8 cellular contexts compared by ENCODE assay signal in genomic region chr7:148303295-148304013, GRCh38.
DNase-seq lines count a peak whose midpoint lies in the region; ATAC-seq and TF ChIP-seq lines count a peak whose summit lies in the region.

No MANE protein-coding gene starts in this region.

- H2BK12ac ChIP-seq in trophoblast cell (ENCODE audit: low read length), result no peak overlapping the region

- H2BK120ac ChIP-seq in trophoblast cell (ENCODE audit: insufficient read depth, low read length, poor library complexity), result no peak overlapping the region

- peaks cover 24% of the 10 kb centered on the region for H3F3A ChIP-seq in DOHH2 (ENCODE audit: control insufficient read depth, insufficient read depth)

- peak; percentile 84 for DNase-seq in NCI-H69 (lab: John Stamatoyannopoulos, UW)
- DNase-seq in esophagus squamous epithelium (lab: John Stamatoyannopoulos, UW), result peak; percentile 21
- DNase-seq in trophoblast cell, result peak; percentile 50 to 66
- no peak for DNase-seq in HCEC 1CT
- no peak for DNase-seq in coronary artery (ENCODE audit: low spot score)

- H3K23ac ChIP-seq in trophoblast cell (ENCODE audit: low read length), result no peak overlapping the region

- no peak overlapping the region for H3K4ac ChIP-seq in trophoblast cell (ENCODE audit: low read depth, low read length)

- H3K36me3 ChIP-seq in DOHH2 (ENCODE audit: control insufficient read depth, low read length) (peaks cover 7% of the 10 kb centered on the region; the same call in 1 of the 2 replicates), esophagus squamous epithelium (no peaks in the 10 kb centered on the region), trophoblast cell (ENCODE audit: control insufficient read depth in 1 of 2, insufficient read depth in 2 of 2, low read length in 2 of 2) (no peaks in the 10 kb centered on the region)

- peak overlapping the region; percentile 85 for H3K27ac ChIP-seq in DOHH2 (ENCODE audit: low read depth, low read length)
- H3K27ac ChIP-seq in esophagus squamous epithelium, result peak overlapping the region in 3 of 4 donors; percentile 1 to 45 (median 2)
- H3K27ac ChIP-seq in trophoblast cell (ENCODE audit: low read depth, low read length), result no peak overlapping the region
- H3K27ac ChIP-seq in coronary artery, result no peak overlapping the region

- no peaks in the 10 kb centered on the region for H4K20me1 ChIP-seq in DOHH2 (ENCODE audit: control insufficient read depth, insufficient read depth, low read depth, low read length)

- H2AFZ ChIP-seq in trophoblast cell (ENCODE audit: insufficient read depth, low read length, poor library complexity), result no peak overlapping the region

- TF ChIP-seq POLR2A in esophagus squamous epithelium (IDR thresholded peaks at IDR 0.05), result no peak

- H2AK5ac ChIP-seq in trophoblast cell (ENCODE audit: low read length), result no peak overlapping the region

- intact Hi-C loops in esophagus squamous epithelium (cut with DNase I), result no loop called here

- H3K4me2 ChIP-seq in DOHH2 (ENCODE audit: low read length) (peak overlapping the region; percentile 88), trophoblast cell (ENCODE audit: low read length) (no peak overlapping the region)

- no peak for ATAC-seq in HG03280 (IDR thresholded peaks at IDR 0.05; ENCODE audit: unreplicated experiment)
- ATAC-seq in HG03097 (IDR thresholded peaks at IDR 0.05; ENCODE audit: low FRiP score, unreplicated experiment), result no peak

- H4K12ac ChIP-seq in trophoblast cell (ENCODE audit: low read depth, low read length), result no peak overlapping the region

- H3K9me3 ChIP-seq in DOHH2 (ENCODE audit: control insufficient read depth, insufficient read depth, low read length) (peaks cover 8% of the 10 kb centered on the region; the same call in 1 of the 2 replicates), esophagus squamous epithelium (no peaks in the 10 kb centered on the region), trophoblast cell (ENCODE audit: insufficient read depth, low read depth, low read length) (peaks cover 1% of the 10 kb centered on the region)

- H3K4me3 ChIP-seq in DOHH2 (ENCODE audit: low read length) (peak overlapping the region; percentile 67), esophagus squamous epithelium (no peak overlapping the region), trophoblast cell (ENCODE audit: low read depth, low read length) (no peak overlapping the region), coronary artery (no peak overlapping the region)

- no peaks in the 10 kb centered on the region for H3K9me2 ChIP-seq in DOHH2 (replicated peaks; ENCODE audit: control insufficient read depth, low read length)

- no peak overlapping the region for H2BK5ac ChIP-seq in trophoblast cell (ENCODE audit: low read depth, low read length, poor library complexity)

- no peak overlapping the region for H4K91ac ChIP-seq in trophoblast cell (ENCODE audit: low read depth, low read length)

- H3K79me2 ChIP-seq in DOHH2 (ENCODE audit: control insufficient read depth, low read length) (no peaks in the 10 kb centered on the region), trophoblast cell (ENCODE audit: control insufficient read depth, insufficient read depth, low read length, poor library complexity) (no peaks in the 10 kb centered on the region)

- WGBS in esophagus squamous epithelium, 2 donors, result 19 to 20% methylated on average over 11 of the region's 11 CpGs
- 100% methylated on average over 1 of the region's 11 CpGs for WGBS in trophoblast cell (ENCODE audit: extremely low coverage, insufficient coverage, insufficient read length)

- H4K8ac ChIP-seq in trophoblast cell (ENCODE audit: low read depth, low read length), result no peak overlapping the region

- H3K4me1 ChIP-seq in DOHH2 (ENCODE audit: control insufficient read depth, low read length), result peaks cover 64% of the 10 kb centered on the region
- peaks cover 0 to 21% (median 18%) of the 10 kb centered on the region in 3 donors for H3K4me1 ChIP-seq in esophagus squamous epithelium
- H3K4me1 ChIP-seq in trophoblast cell (ENCODE audit: control insufficient read depth in 1 of 2, insufficient read depth in 2 of 2, low read length in 2 of 2), result peaks cover 6 to 10% of the 10 kb centered on the region in 2 experiments

- TF ChIP-seq CTCF in DOHH2 (IDR thresholded peaks at IDR 0.05; ENCODE audit: low read depth, low read length, poor library complexity, severe bottlenecking) (no peak), esophagus squamous epithelium (IDR thresholded peaks at IDR 0.05) (no peak), coronary artery (IDR thresholded peaks at IDR 0.05) (no peak)

- H3K9ac ChIP-seq in trophoblast cell (ENCODE audit: low read length), result no peak overlapping the region

- no peak overlapping the region for H3K18ac ChIP-seq in trophoblast cell (ENCODE audit: low read length)

- H3K14ac ChIP-seq in trophoblast cell (ENCODE audit: low read length), result no peak overlapping the region

- peaks cover 2% of the 10 kb centered on the region for H3K79me1 ChIP-seq in trophoblast cell (ENCODE audit: low read length)

- H3K27me3 ChIP-seq in DOHH2 (ENCODE audit: control insufficient read depth, low read length) (no peaks in the 10 kb centered on the region), esophagus squamous epithelium (no peaks in the 10 kb centered on the region), trophoblast cell (ENCODE audit: insufficient read depth, low read length) (no peaks in the 10 kb centered on the region)

Comparison
In these comparisons a context has a peak if more than half of its experiments do, and no peak if none do; other contexts are left out.
1. H3K27ac ChIP-seq: peak in DOHH2 (single experiment) and esophagus squamous epithelium (3 of 4); none in trophoblast cell (single experiment) and coronary artery (0 of 2).
2. DNase-seq: peak in NCI-H69 (single experiment), esophagus squamous epithelium (single experiment) and trophoblast cell (2 of 2); none in HCEC 1CT (single experiment) and coronary artery (single experiment).